In genomic region chr11:6285019-6285418, GRCh38 we compare ENCODE assay signal across 1 cellular context.
A peak's percentile ranks its signal among the peaks of the same experiment; 100 is the strongest.
TF ChIP-seq lines count a peak whose summit lies in the region.

No MANE protein-coding gene starts in this region.

TF ChIP-seq in K562, 482 proteins besides CTCF, POLR2A, EP300 and RAD21:
- TF ChIP-seq ESRRA (IDR thresholded peaks at IDR 0.05; ENCODE audit: borderline replicate concordance, low read depth) (peak; percentile 58; the same call in 1 of the 2 replicates), E4F1 (CRISPR knock-in tag; IDR thresholded peaks at IDR 0.05; ENCODE audit: borderline replicate concordance) (no peak), FIP1L1 (IDR thresholded peaks at IDR 0.05; ENCODE audit: low read depth, low read length, poor library complexity, severe bottlenecking) (no peak), BMI1 (IDR thresholded peaks at IDR 0.05; ENCODE audit: low read length) (no peak), ZNF354B (CRISPR knock-in tag; IDR thresholded peaks at IDR 0.05) (no peak)
